Comparison of ENCODE assay signal across 8 cellular contexts in the genomic region with DNA sequence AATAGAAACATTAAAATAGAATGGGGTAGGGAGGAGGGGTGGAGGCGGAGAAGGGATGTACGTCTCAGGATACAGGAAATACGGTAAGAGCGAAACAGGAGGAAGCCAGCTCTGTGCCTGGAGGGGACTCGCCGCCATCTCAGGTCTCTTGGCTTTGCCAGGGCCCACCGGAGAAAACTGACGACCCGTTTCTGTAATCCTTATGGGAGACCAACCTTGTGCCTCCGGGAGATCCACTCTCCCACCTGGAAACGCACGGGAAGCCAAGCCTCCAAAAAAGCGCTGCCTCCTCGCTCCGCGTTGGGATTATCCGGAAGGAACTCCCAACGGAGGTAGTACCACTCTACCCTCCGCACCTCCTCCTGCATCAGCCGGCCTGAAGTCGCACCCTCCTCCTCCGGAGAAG. TPM values are rescaled to one million over a fixed set of nuclear protein-coding genes. Genes with fewer than 3 reads are reported as not detected.
DNase-seq lines count a peak whose midpoint lies in the region; ATAC-seq and TF ChIP-seq lines count a peak whose summit lies in the region.

A gene with protein sequence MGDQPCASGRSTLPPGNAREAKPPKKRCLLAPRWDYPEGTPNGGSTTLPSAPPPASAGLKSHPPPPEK (plus strand): TSS at position 92 of the 406 bp plus-strand sequence. CDS start 111 bp downstream, at position 203.

- H3K4me1 ChIP-seq in effector memory CD4-positive, alpha-beta T cell (ENCODE audit: control insufficient read depth, insufficient read depth, low read length, poor library complexity, severe bottlenecking) = no peaks in the 10 kb centered on the region
- H3K4me1 ChIP-seq in lower lobe of right lung = peaks cover 12% of the 10 kb centered on the region

- H3K4me3 ChIP-seq in effector memory CD4-positive, alpha-beta T cell (ENCODE audit: insufficient read depth, low read depth, low read length, poor library complexity, severe bottlenecking) = peak within 1 kb of the TSS; percentile 64
- H3K4me3 ChIP-seq in lower lobe of right lung = peak within 1 kb of the TSS; percentile 66

- peaks cover 4% of the 10 kb centered on the region for H3K4me1 Mint-ChIP-seq in stimulated activated effector memory CD8-positive, alpha-beta T cell treated with anti-CD3 and anti-CD28 coated beads, Interleukin-12 subunit alpha, Interleukin-12 subunit beta, amount 100 ng/mL, for 72 hours

- peak; percentile 71 for ATAC-seq in HG02852 (IDR thresholded peaks at IDR 0.05; ENCODE audit: unreplicated experiment)
- ATAC-seq in lower lobe of right lung = peak; percentile 88 to 95
- ATAC-seq in stimulated activated effector memory CD8-positive, alpha-beta T cell treated with anti-CD3 and anti-CD28 coated beads, Interleukin-12 subunit alpha, Interleukin-12 subunit beta, amount 100 ng/mL, for 72 hours = peak; percentile 77

- no peaks in the 10 kb centered on the region for H3K27me3 ChIP-seq in effector memory CD4-positive, alpha-beta T cell (replicated peaks; ENCODE audit: control insufficient read depth, insufficient read depth, low read length, poor library complexity, severe bottlenecking)
- H3K27me3 ChIP-seq in lower lobe of right lung (ENCODE audit: low read depth) = no peaks in the 10 kb centered on the region

- peak within 1 kb of the TSS; percentile 91 for H3K27ac Mint-ChIP-seq in stimulated activated effector memory CD8-positive, alpha-beta T cell treated with anti-CD3 and anti-CD28 coated beads, Interleukin-12 subunit alpha, Interleukin-12 subunit beta, amount 100 ng/mL, for 72 hours

- H3K9me3 ChIP-seq in effector memory CD4-positive, alpha-beta T cell (ENCODE audit: control insufficient read depth, low read length) = no peaks in the 10 kb centered on the region
- H3K9me3 ChIP-seq in lower lobe of right lung = no peaks in the 10 kb centered on the region

- no peaks in the 10 kb centered on the region for H3K9me3 Mint-ChIP-seq in stimulated activated effector memory CD8-positive, alpha-beta T cell treated with anti-CD3 and anti-CD28 coated beads, Interleukin-12 subunit alpha, Interleukin-12 subunit beta, amount 100 ng/mL, for 72 hours

- TF ChIP-seq CTCF in lower lobe of right lung (IDR thresholded peaks at IDR 0.05) = no peak

- H3K36me3 ChIP-seq in effector memory CD4-positive, alpha-beta T cell (ENCODE audit: control insufficient read depth, insufficient read depth, low read length) = no peaks in the 10 kb centered on the region
- no peaks in the 10 kb centered on the region for H3K36me3 ChIP-seq in lower lobe of right lung

- intact Hi-C loops in lower lobe of right lung (cut with DNase I) = no loop called here

- H3K27ac ChIP-seq in effector memory CD4-positive, alpha-beta T cell (ENCODE audit: insufficient read depth, low read length, poor library complexity, severe bottlenecking) = peak within 1 kb of the TSS; percentile 82
- H3K27ac ChIP-seq in lower lobe of right lung = peak within 1 kb of the TSS; percentile 80

- H3K4me3 Mint-ChIP-seq in stimulated activated effector memory CD8-positive, alpha-beta T cell treated with anti-CD3 and anti-CD28 coated beads, Interleukin-12 subunit alpha, Interleukin-12 subunit beta, amount 100 ng/mL, for 72 hours = peak within 1 kb of the TSS; percentile 79

- peak; percentile 26 for DNase-seq in activated naive CD4-positive, alpha-beta T cell treated with Interleukin-2 at 50 U/mL for 16 hours
- no peak for DNase-seq in activated naive CD4-positive, alpha-beta T cell (lab: John Stamatoyannopoulos, UW)
- peak; percentile 28 for DNase-seq in NCI-H2196 (lab: John Stamatoyannopoulos, UW; ENCODE audit: unreplicated experiment)
- peak; percentile 13 to 21 for DNase-seq in activated CD4-positive, alpha-beta T cell treated with anti-CD3 and anti-CD28 coated beads for 4 hours
- DNase-seq in effector memory CD4-positive, alpha-beta T cell = peak in 1 of 3 donors; percentile 16
- DNase-seq in lower lobe of right lung = no peak
- peak; percentile 5 to 59 for DNase-seq in stimulated activated effector memory CD8-positive, alpha-beta T cell treated with anti-CD3 and anti-CD28 coated beads, Interleukin-12 subunit alpha, Interleukin-12 subunit beta, amount 100 ng/mL, for 72 hours (ENCODE audit: low spot score in 2 of 2)

- H3K36me3 Mint-ChIP-seq in stimulated activated effector memory CD8-positive, alpha-beta T cell treated with anti-CD3 and anti-CD28 coated beads, Interleukin-12 subunit alpha, Interleukin-12 subunit beta, amount 100 ng/mL, for 72 hours = peaks cover 18% of the 10 kb centered on the region

RNA-seq across cellular contexts. Expression of the gene that starts here (rescaled TPM):
- 37.5 TPM for total RNA-seq in lower lobe of right lung

Comparison
In these comparisons a context has a peak if more than half of its experiments do, and no peak if none do; other contexts are left out.
1. DNase-seq: peak in activated naive CD4-positive, alpha-beta T cell treated with Interleukin-2 at 50 U/mL for 16 hours (single experiment), NCI-H2196 (single experiment), activated CD4-positive, alpha-beta T cell treated with anti-CD3 and anti-CD28 coated beads for 4 hours (2 of 2) and stimulated activated effector memory CD8-positive, alpha-beta T cell treated with anti-CD3 and anti-CD28 coated beads, Interleukin-12 subunit alpha, Interleukin-12 subunit beta, amount 100 ng/mL, for 72 hours (2 of 2); none in activated naive CD4-positive, alpha-beta T cell (0 of 4) and lower lobe of right lung (single experiment).
2. Peak in every context shown above with its lines, with median percentiles within 50 percentile points of each other: ATAC-seq.